Comparison of ENCODE assay signal across 8 cellular contexts in the genomic region with DNA sequence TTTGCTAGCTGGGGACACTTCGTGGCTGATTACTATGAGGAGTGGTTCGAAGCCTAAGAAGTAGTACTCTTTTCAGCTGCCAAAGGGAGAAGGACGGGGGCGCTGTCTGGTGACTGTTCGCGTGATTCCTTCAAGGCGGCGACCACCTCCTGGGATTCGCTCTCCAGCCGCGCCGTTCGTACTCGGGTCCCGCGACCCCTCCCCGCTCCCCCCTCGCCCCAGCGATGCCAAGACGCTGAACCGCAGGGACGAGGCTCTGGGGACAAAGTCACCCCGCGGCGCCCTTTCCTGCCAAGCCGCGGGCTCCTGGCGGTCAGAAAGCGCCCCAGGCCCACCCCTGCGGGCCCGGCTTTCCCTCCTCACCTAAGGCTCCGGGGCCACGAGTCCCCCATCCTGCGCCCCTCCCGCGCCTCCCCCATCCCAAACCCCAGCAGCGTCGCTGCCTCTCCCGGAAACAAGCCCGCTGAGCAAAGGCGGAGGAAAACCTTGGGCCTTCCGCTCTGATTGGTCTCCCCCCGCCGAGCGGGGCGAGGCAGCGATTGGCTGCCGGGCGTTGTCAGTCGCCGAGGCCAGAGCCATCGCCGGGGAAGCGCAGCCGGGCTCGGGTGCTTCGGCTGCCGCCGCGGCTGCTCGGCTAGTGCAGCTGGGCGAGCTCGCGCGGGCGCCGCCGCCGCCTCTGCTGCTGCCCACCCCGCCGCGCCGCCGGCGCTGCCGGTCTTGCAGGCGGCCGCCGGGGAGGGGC. TPM values are rescaled to one million over a fixed set of nuclear protein-coding genes. Genes with fewer than 3 reads are reported as not detected.
DNase-seq lines count a peak whose midpoint lies in the region; ATAC-seq, FAIRE-seq and TF ChIP-seq lines count a peak whose summit lies in the region.

A gene (plus strand): TSS at position 572 of the 742 bp plus-strand sequence.

- no peaks in the 10 kb centered on the region for H3K36me3 Mint-ChIP-seq in chondrocyte (ENCODE audit: low read depth)

- H3K4me1 ChIP-seq in keratinocyte (ENCODE audit: control insufficient read depth, extremely low read depth, insufficient read depth, low read length) = peaks cover 7% of the 10 kb centered on the region
- H3K4me1 ChIP-seq in smooth muscle cell (ENCODE audit: low read depth) = peaks cover 4% of the 10 kb centered on the region

- H3K27ac ChIP-seq in WERI-Rb-1 = peak within 1 kb of the TSS; percentile 76
- no peak within 1 kb of the TSS for H3K27ac ChIP-seq in keratinocyte (ENCODE audit: control insufficient read depth, insufficient read depth, low read length)
- H3K27ac ChIP-seq in smooth muscle cell (ENCODE audit: low read depth) = peak within 1 kb of the TSS; percentile 78

- no peaks in the 10 kb centered on the region for H3K9me3 Mint-ChIP-seq in chondrocyte (ENCODE audit: low read depth)

- TF ChIP-seq CTCF in AG09309 (IDR thresholded peaks at IDR 0.05; ENCODE audit: control insufficient read depth, insufficient read depth, low read depth, low read length, missing control alignments) (peak; percentile 32), WERI-Rb-1 (IDR thresholded peaks at IDR 0.05; ENCODE audit: low read depth, low read length) (peak; percentile 62), chondrocyte (IDR thresholded peaks at IDR 0.05) (peak; percentile 82), keratinocyte (optimal IDR thresholded peaks at IDR 0.05 in 1 of 3, IDR thresholded peaks at IDR 0.05 in 1 of 3, conservative IDR thresholded peaks at IDR 0.05 in 1 of 3; ENCODE audit: extremely low read depth in 1 of 3, insufficient read depth in 2 of 3, low read length in 3 of 3) (peak; percentile 22 to 62 (median 47)), smooth muscle cell (IDR thresholded peaks at IDR 0.05; ENCODE audit: borderline replicate concordance, insufficient read depth, poor library complexity, severe bottlenecking) (peak; percentile 24)

- H3K4me2 ChIP-seq in keratinocyte (ENCODE audit: control insufficient read depth, extremely low read depth, insufficient read depth, low read depth, low read length) = peak within 1 kb of the TSS; percentile 77
- H3K4me2 ChIP-seq in smooth muscle cell = peak within 1 kb of the TSS; percentile 97

- H4K20me1 ChIP-seq in keratinocyte (ENCODE audit: control insufficient read depth, extremely low read depth, insufficient read depth, low read length) (no peaks in the 10 kb centered on the region), smooth muscle cell (ENCODE audit: low read depth) (no peaks in the 10 kb centered on the region)

- H3K4me3 ChIP-seq in AG09309 (ENCODE audit: control insufficient read depth, low read depth, low read length) (peak within 1 kb of the TSS; percentile 49), WERI-Rb-1 (ENCODE audit: low read depth, low read length) (peak within 1 kb of the TSS; percentile 66), keratinocyte (ENCODE audit: control insufficient read depth in 2 of 3, extremely low read depth in 1 of 3, insufficient read depth in 2 of 3, low read depth in 1 of 3, low read length in 3 of 3) (peak within 1 kb of the TSS; percentile 60 to 78 (median 61)), smooth muscle cell (peak within 1 kb of the TSS; percentile 93)

- H2AFZ ChIP-seq in keratinocyte (ENCODE audit: control insufficient read depth, low read length) = peak within 1 kb of the TSS; percentile 76
- H2AFZ ChIP-seq in smooth muscle cell (ENCODE audit: low read depth) = peak within 1 kb of the TSS; percentile 97

- no peaks in the 10 kb centered on the region for H3K9me1 ChIP-seq in keratinocyte (ENCODE audit: control insufficient read depth, extremely low read depth, insufficient read depth, low read length)

- peak; percentile 99 for ATAC-seq in GM18868 (IDR thresholded peaks at IDR 0.05; ENCODE audit: unreplicated experiment)
- peak; percentile 96 for ATAC-seq in HG03060 (IDR thresholded peaks at IDR 0.05; ENCODE audit: low read depth, unreplicated experiment)

- H3K79me2 ChIP-seq in keratinocyte (ENCODE audit: control insufficient read depth, insufficient read depth, low read length) (no peaks in the 10 kb centered on the region), smooth muscle cell (ENCODE audit: low read depth) (no peaks in the 10 kb centered on the region)

- WGBS in smooth muscle cell (ENCODE audit: low lambda C conversion rate) = 1% methylated on average over 36 of the region's 79 CpGs

- H3K36me3 ChIP-seq in WERI-Rb-1 (no peaks in the 10 kb centered on the region), keratinocyte (ENCODE audit: control insufficient read depth in 2 of 2, extremely low read depth in 1 of 2, insufficient read depth in 2 of 2, low read length in 2 of 2) (no peaks in the 10 kb centered on the region), smooth muscle cell (ENCODE audit: low read depth) (no peaks in the 10 kb centered on the region)

- FAIRE-seq in keratinocyte (lab: Jason Lieb, UNC) = no peak

- peak; percentile 62 for DNase-seq in AG09309 (ENCODE audit: low read depth)
- peak; percentile 89 to 97 for DNase-seq in NCI-H2081 (lab: John Stamatoyannopoulos, UW)
- peak; percentile 93 for DNase-seq in WERI-Rb-1
- peak; percentile 96 for DNase-seq in chondrocyte (ENCODE audit: low spot score)
- peak; percentile 4 for DNase-seq in keratinocyte (ENCODE audit: low read depth, low spot score)
- DNase-seq in smooth muscle cell (lab: John Stamatoyannopoulos, UW; ENCODE audit: unreplicated experiment) = peak; percentile 75

- peak within 1 kb of the TSS; percentile 88 for H3K27ac Mint-ChIP-seq in chondrocyte (ENCODE audit: unreplicated experiment)

- H3K4me3 Mint-ChIP-seq in chondrocyte (ENCODE audit: unreplicated experiment) = peak within 1 kb of the TSS; percentile 91

- H3F3A ChIP-seq in smooth muscle cell (ENCODE audit: low read depth) = no peaks in the 10 kb centered on the region

- dilution Hi-C loops in keratinocyte (cut with MboI; ENCODE audit: extremely low pct_ligation_motif_present, low sequenced_read_pairs) = no loop called here

- peaks cover 17% of the 10 kb centered on the region for H3K4me1 Mint-ChIP-seq in chondrocyte (ENCODE audit: low read depth)

- peaks cover 6% of the 10 kb centered on the region for H3K27me3 Mint-ChIP-seq in chondrocyte (ENCODE audit: low read depth)

- H3K27me3 ChIP-seq in WERI-Rb-1 (ENCODE audit: insufficient read depth, low read depth, severe bottlenecking) (peaks cover 14% of the 10 kb centered on the region), keratinocyte (ENCODE audit: control insufficient read depth, extremely low read depth, insufficient read depth, low read length) (peaks cover 21% of the 10 kb centered on the region), smooth muscle cell (ENCODE audit: low read depth) (peaks cover 16% of the 10 kb centered on the region)

- H3K9ac ChIP-seq in keratinocyte (ENCODE audit: control insufficient read depth, extremely low read depth, insufficient read depth, low read length) (no peak within 1 kb of the TSS), smooth muscle cell (ENCODE audit: low read depth) (peak within 1 kb of the TSS; percentile 79)

- H3K9me3 ChIP-seq in WERI-Rb-1 (ENCODE audit: severe bottlenecking) (no peaks in the 10 kb centered on the region), keratinocyte (ENCODE audit: control insufficient read depth, low read depth, low read length) (no peaks in the 10 kb centered on the region), smooth muscle cell (replicated peaks; ENCODE audit: low read depth) (no peaks in the 10 kb centered on the region)

RNA-seq across cellular contexts. Expression of the gene that starts here (rescaled TPM):
- total RNA-seq in chondrocyte (1.3 to 2.0 TPM (median 1.4 TPM) in 3 replicates), smooth muscle cell (0.22 and 0.72 TPM in 2 replicates)
- polyA plus RNA-seq in keratinocyte (0.01 TPM in 1 of 3 replicates, not detected in the others), smooth muscle cell (0.09 and 0.19 TPM in 2 replicates)
- polyA plus RNA-seq in keratinocyte (2011; ENCODE audit: low read depth) = not detected
- polyA plus RNA-seq in keratinocyte (2011; cell fraction: cytosol; rRNA removed) = 0.02 TPM in 1 of 2 replicates, not detected in the other
- polyA plus RNA-seq in keratinocyte (2011; cell fraction: nucleus; rRNA removed) = not detected in 2 replicates
- polyA plus RNA-seq in keratinocyte (2012; ENCODE audit: low replicate concordance) = not detected in 2 replicates
- polyA minus RNA-seq in keratinocyte = not detected in 3 replicates
- polyA minus RNA-seq in keratinocyte (2011; cell fraction: cytosol; rRNA and poly(A)+ RNA removed) = not detected
- polyA minus RNA-seq in keratinocyte (2011; cell fraction: nucleus; rRNA and poly(A)+ RNA removed) = not detected in 2 replicates

Comparison
In these comparisons a context has a peak if more than half of its experiments do, and no peak if none do; other contexts are left out.
1. Peak in DNase-seq, H3K4me3 ChIP-seq and H3K4me2 ChIP-seq in keratinocyte; RNA of the gene not detected or under 1 TPM.
2. Peak in DNase-seq, H3K4me3 ChIP-seq, H3K27ac ChIP-seq, H3K9ac ChIP-seq and H3K4me2 ChIP-seq in smooth muscle cell; RNA of the gene not detected or under 1 TPM.
3. DNase-seq: peak in every context shown above with its lines; median percentile 96 in chondrocyte; 93 in NCI-H2081; 93 in WERI-Rb-1; 75 in smooth muscle cell; 62 in AG09309; 4 in keratinocyte.
4. CTCF ChIP-seq: peak in every context shown above with its lines; median percentile 82 in chondrocyte; 62 in WERI-Rb-1; 47 in keratinocyte; 32 in AG09309; 24 in smooth muscle cell.